18 cellular contexts compared by ENCODE assay signal in the genomic region with DNA sequence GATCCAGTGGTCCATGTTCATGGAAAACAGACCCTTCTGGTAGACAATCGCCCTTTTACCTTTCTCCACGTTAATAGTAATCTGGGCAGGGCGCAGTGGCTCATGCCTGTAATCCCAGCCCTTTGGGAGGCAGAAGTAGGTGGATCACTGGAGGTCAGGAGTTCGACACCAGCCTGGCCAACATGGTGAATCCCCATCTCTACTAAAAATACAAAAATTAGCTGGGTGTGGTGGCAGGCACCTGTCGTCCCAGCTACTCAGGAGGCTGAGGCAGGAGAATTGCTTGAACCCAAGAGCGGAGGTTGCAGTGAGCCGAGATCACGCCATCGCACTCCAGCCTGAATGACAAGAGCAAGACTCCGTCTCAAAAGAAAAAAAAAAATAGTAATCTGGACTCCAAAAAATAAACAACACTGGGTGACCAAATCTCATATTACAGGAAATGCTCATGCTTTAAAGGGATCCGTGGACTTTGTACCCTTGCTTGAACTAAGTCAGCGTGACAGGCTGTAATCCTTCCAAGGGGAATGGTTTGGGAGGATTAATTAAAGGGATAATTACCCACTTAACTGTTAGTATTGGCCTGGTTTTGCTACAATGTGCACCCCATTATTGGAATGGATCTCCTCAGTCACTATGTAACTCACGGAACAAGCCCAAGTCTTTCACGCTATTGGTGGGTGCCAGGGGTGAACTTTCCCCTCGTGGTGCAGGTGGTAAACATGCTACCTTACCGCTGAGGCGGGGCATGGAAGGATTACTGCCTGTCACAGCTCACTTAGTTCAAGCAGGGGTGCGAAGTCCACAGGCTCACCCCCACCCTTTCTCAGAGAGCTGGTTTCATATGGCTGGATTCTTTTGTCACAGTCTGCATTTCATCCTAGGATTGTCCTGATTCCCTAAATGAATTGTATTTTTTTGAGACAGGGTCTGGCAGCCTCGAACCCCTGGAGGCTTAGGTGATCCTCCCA. TPM values are rescaled to one million over a fixed set of nuclear protein-coding genes. Genes with fewer than 3 reads are reported as not detected.
DNase-seq lines count a peak whose midpoint lies in the region; ATAC-seq, FAIRE-seq and TF ChIP-seq lines count a peak whose summit lies in the region.
"Had no signal": no experiment of that assay in that cellular context is flagged by ENCODE, and none has a peak within 500 bp of the region (broad histone marks: within the 10 kb centered on the region; RNA-seq: fewer than 3 reads in every experiment).

No MANE protein-coding gene starts in this region.

- no peaks in the 10 kb centered on the region for H3K27me3 Mint-ChIP-seq in endodermal cell (ENCODE audit: insufficient read depth)
- H3K27me3 Mint-ChIP-seq: activated CD8-positive, alpha-beta T cell treated with anti-CD3 and anti-CD28 coated beads for 36 hours had no signal

- no peak for FAIRE-seq in pancreas (lab: Jason Lieb, UNC)

- 84 to 92% methylated on average over 13 to 19 of the region's 19 CpGs for WGBS in endodermal cell (ENCODE audit: insufficient coverage in 1 of 2, insufficient read length in 1 of 2), 2 experiments
- 31 to 35% methylated on average over 19 of the region's 19 CpGs for WGBS in pancreas, 2 donors

- no peak for TF ChIP-seq CTCF in endodermal cell (conservative IDR thresholded peaks at IDR 0.05)
- no peak for TF ChIP-seq CTCF in pancreas (IDR thresholded peaks at IDR 0.05)
- no peak for TF ChIP-seq CTCF in left lung (IDR thresholded peaks at IDR 0.05)

- H3K4me1 Mint-ChIP-seq in endodermal cell: peaks cover 33% of the 10 kb centered on the region

- H3K9me3 ChIP-seq in endodermal cell (ENCODE audit: control insufficient read depth, low read length): no peaks in the 10 kb centered on the region
- no peaks in the 10 kb centered on the region for H3K9me3 ChIP-seq in pancreas
- no peaks in the 10 kb centered on the region for H3K9me3 ChIP-seq in left lung
- H3K9me3 ChIP-seq: BLaER1 treated with 17β-estradiol and CSF1 and Interleukin-3, amounts not matched to agents 10 nM and 100 nM had no signal

- no peak overlapping the region for H3K4me3 Mint-ChIP-seq in endodermal cell
- H3K4me3 Mint-ChIP-seq: activated CD8-positive, alpha-beta T cell treated with anti-CD3 and anti-CD28 coated beads for 36 hours; HFFc6 had no signal

- no peaks in the 10 kb centered on the region for H3K36me3 ChIP-seq in endodermal cell (ENCODE audit: control insufficient read depth, insufficient read depth, low read length)
- no peaks in the 10 kb centered on the region for H3K36me3 ChIP-seq in pancreas
- H3K36me3 ChIP-seq in left lung: peaks cover 0 to 4% of the 10 kb centered on the region in 2 donors

- no peaks in the 10 kb centered on the region for H3K9me3 Mint-ChIP-seq in endodermal cell
- H3K9me3 Mint-ChIP-seq: activated CD8-positive, alpha-beta T cell treated with anti-CD3 and anti-CD28 coated beads for 36 hours; HFFc6; stimulated activated effector memory CD8-positive, alpha-beta T cell treated with anti-CD3 and anti-CD28 coated beads, Interleukin-12 subunit alpha, Interleukin-12 subunit beta, amount 100 ng/mL, for 72 hours had no signal

- H3K4me3 ChIP-seq in endodermal cell (ENCODE audit: low read length) (peak overlapping the region; percentile 5), pancreas (peak overlapping the region in 2 of 4 donors; percentile 6 to 17), left lung (no peak overlapping the region)
- H3K4me3 ChIP-seq: BLaER1 treated with 17β-estradiol and CSF1 and Interleukin-3, amounts not matched to agents 10 nM and 100 nM; dorsolateral prefrontal cortex had no signal

- peak overlapping the region; percentile 59 for H3K27ac ChIP-seq in endodermal cell (ENCODE audit: low read depth, low read length)
- H3K27ac ChIP-seq in pancreas: peak overlapping the region; percentile 30 to 85 (median 58)
- H3K27ac ChIP-seq in left lung: no peak overlapping the region
- H3K27ac ChIP-seq: BLaER1 treated with 17β-estradiol and CSF1 and Interleukin-3, amounts not matched to agents 10 nM and 100 nM; dorsolateral prefrontal cortex had no signal

- H3K27me3 ChIP-seq in endodermal cell (ENCODE audit: control insufficient read depth, insufficient read depth, low read length, poor library complexity, severe bottlenecking) (no peaks in the 10 kb centered on the region), pancreas (no peaks in the 10 kb centered on the region), left lung (no peaks in the 10 kb centered on the region)
- H3K27me3 ChIP-seq: BLaER1 treated with 17β-estradiol and CSF1 and Interleukin-3, amounts not matched to agents 10 nM and 100 nM; dorsolateral prefrontal cortex had no signal

- ATAC-seq in pancreas: peak; percentile 95 to 97 (median 95)
- ATAC-seq in HG02938 (IDR thresholded peaks at IDR 0.05; ENCODE audit: unreplicated experiment): no peak
- ATAC-seq in left lung: no peak
- no peak for ATAC-seq in HG03457 (IDR thresholded peaks at IDR 0.05; ENCODE audit: unreplicated experiment)
- ATAC-seq: activated CD8-positive, alpha-beta T cell treated with anti-CD3 and anti-CD28 coated beads for 36 hours had no signal

- H3K4me1 ChIP-seq in endodermal cell (ENCODE audit: control insufficient read depth, insufficient read depth, low read length) (peaks cover 15% of the 10 kb centered on the region), pancreas (peaks cover 4 to 17% (median 7%) of the 10 kb centered on the region in 3 donors), left lung (no peaks in the 10 kb centered on the region)

- intact Hi-C loops in pancreas (cut with DNase I): no loop called here
- intact Hi-C loops in left lung (cut with DNase I): no loop called here

- peaks cover 4% of the 10 kb centered on the region for H3K36me3 Mint-ChIP-seq in endodermal cell (ENCODE audit: low read depth)

- peak; percentile 97 for DNase-seq in DMS53 (lab: John Stamatoyannopoulos, UW)
- DNase-seq in NCI-H146 treated with DMSO at 0.1 percent for 48 hours (lab: John Stamatoyannopoulos, UW; ENCODE audit: unreplicated experiment): peak; percentile 24
- no peak for DNase-seq in endodermal cell
- peak in 5 of 6 donors; percentile 53 to 82 (median 63) for DNase-seq in pancreas
- no peak for DNase-seq in left lung
- DNase-seq in HUDEP-2 (lab: John Stamatoyannopoulos, UW; ENCODE audit: unreplicated experiment in 76 of 76): no peak
- DNase-seq: activated CD8-positive, alpha-beta T cell treated with anti-CD3 and anti-CD28 coated beads for 36 hours; dorsolateral prefrontal cortex; HFFc6; NCI-H1092; NCI-H774; right cardiac atrium; stimulated activated CD4-positive, alpha-beta T cell treated with anti-CD3 and anti-CD28 coated beads, Interleukin-4, amount 100 ng/mL, for 24 hours; T-helper 9 cell had no signal

- H3K27ac Mint-ChIP-seq in endodermal cell: peak overlapping the region; percentile 87
- H3K27ac Mint-ChIP-seq: activated CD8-positive, alpha-beta T cell treated with anti-CD3 and anti-CD28 coated beads for 36 hours; HFFc6 had no signal

- H3K9ac ChIP-seq in endodermal cell (ENCODE audit: extremely low read depth, low read length, poor library complexity, severe bottlenecking): peak overlapping the region; percentile 23
- H3K9ac ChIP-seq: BLaER1 treated with 17β-estradiol and CSF1 and Interleukin-3, amounts not matched to agents 10 nM and 100 nM had no signal

RNA-seq across cellular contexts. Expression of a gene that starts 36.7 kb away (rescaled TPM):
- total RNA-seq in endodermal cell (under 1 TPM; 0.46 to 0.51 TPM), pancreas (under 1 TPM in 3 of 6 donors, not detected in 3; 0.26 to 0.86 (median 0.41) TPM), left lung (under 1 TPM in 1 of 2 donors, not detected in 1; 0.50 TPM)
- 1.0 TPM for polyA plus RNA-seq in endodermal cell (2013, experiment 1 of 2)
- 0.66 TPM for polyA plus RNA-seq in endodermal cell (2013, experiment 2 of 2)
- 1 to 10 TPM; 1.7 to 3.2 TPM for polyA plus RNA-seq in pancreas
- total RNA-seq: activated CD8-positive, alpha-beta T cell treated with anti-CD3 and anti-CD28 coated beads for 36 hours; HFFc6; right cardiac atrium had no signal

Comparison
In these comparisons a context has a peak if more than half of its experiments do, and no peak if none do; other contexts are left out.
1. DNase-seq: peak in DMS53 (single experiment), NCI-H146 treated with DMSO at 0.1 percent for 48 hours (single experiment) and pancreas (5 of 6); none in endodermal cell (single experiment), left lung (0 of 2) and HUDEP-2 (0 of 76).
2. H3K27ac ChIP-seq: peak in endodermal cell (single experiment) and pancreas (4 of 4); none in left lung (0 of 2).
3. ATAC-seq: peak in pancreas (4 of 4); none in HG02938 (single experiment), left lung (single experiment) and HG03457 (single experiment).